8 cellular contexts compared by ENCODE assay signal in the genomic region with DNA sequence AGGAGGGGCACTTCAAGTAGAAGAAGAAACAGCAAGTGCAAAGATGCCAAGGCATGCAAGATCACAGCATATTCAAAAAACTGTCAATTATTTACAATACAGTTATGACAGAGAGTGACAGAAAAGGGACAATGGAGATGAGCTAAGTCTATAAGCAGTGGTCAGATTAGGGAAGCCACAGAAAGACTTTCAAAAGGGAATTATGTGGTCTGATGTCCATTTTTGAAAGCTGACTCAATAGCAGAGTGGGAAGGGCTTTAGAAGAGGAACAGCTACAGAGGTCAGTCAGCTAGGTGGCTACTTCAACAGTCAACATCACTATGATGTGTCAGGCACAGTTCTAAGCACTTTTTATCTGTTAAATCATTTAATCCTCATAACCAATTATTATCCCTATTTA. TPM values are rescaled to one million over a fixed set of nuclear protein-coding genes. Genes with fewer than 3 reads are reported as not detected.
DNase-seq lines count a peak whose midpoint lies in the region; ATAC-seq and TF ChIP-seq lines count a peak whose summit lies in the region.

No MANE protein-coding gene starts in this region.

- peaks cover 23 to 42% (median 31%) of the 10 kb centered on the region in 4 donors for H3K4me1 Mint-ChIP-seq in CD4-positive, CD25-positive, alpha-beta regulatory T cell

- DNase-seq in CD4-positive, CD25-positive, alpha-beta regulatory T cell, result no peak
- DNase-seq in cardiac fibroblast (ENCODE audit: low read depth in 2 of 2) (peak; percentile 17 to 72), T1000 (lab: John Stamatoyannopoulos, UW) (no peak), NCI-H69 (lab: John Stamatoyannopoulos, UW) (no peak), Peyer's patch (no peak), NCI-H2081 treated with DMSO at 0.1 percent for 48 hours (lab: John Stamatoyannopoulos, UW) (no peak)

- peak overlapping the region; percentile 53 to 97 (median 85) for H3K27ac Mint-ChIP-seq in CD4-positive, CD25-positive, alpha-beta regulatory T cell

- H3K9me3 ChIP-seq in CD4-positive, CD25-positive, alpha-beta regulatory T cell (ENCODE audit: control insufficient read depth in 2 of 2, low read length in 2 of 2), result no peaks in the 10 kb centered on the region
- no peaks in the 10 kb centered on the region for H3K9me3 ChIP-seq in Peyer's patch

- TF ChIP-seq POLR2A in Peyer's patch (IDR thresholded peaks at IDR 0.05), result no peak

- no peak overlapping the region for H3K27ac ChIP-seq in CD4-positive, CD25-positive, alpha-beta regulatory T cell (ENCODE audit: insufficient read depth, low read length, poor library complexity, severe bottlenecking)
- no peak overlapping the region for H3K27ac ChIP-seq in Peyer's patch

- no peak for TF ChIP-seq CTCF in cardiac fibroblast (IDR thresholded peaks at IDR 0.05; ENCODE audit: low read depth, low read length)
- TF ChIP-seq CTCF in Peyer's patch (IDR thresholded peaks at IDR 0.05), result no peak

- H3K27me3 Mint-ChIP-seq in CD4-positive, CD25-positive, alpha-beta regulatory T cell, result no peaks in the 10 kb centered on the region

- no peaks in the 10 kb centered on the region for H3K27me3 ChIP-seq in CD4-positive, CD25-positive, alpha-beta regulatory T cell (ENCODE audit: control insufficient read depth, insufficient read depth, low read length)
- H3K27me3 ChIP-seq in Peyer's patch, result no peaks in the 10 kb centered on the region

- no peak overlapping the region for H3K4me3 ChIP-seq in CD4-positive, CD25-positive, alpha-beta regulatory T cell (ENCODE audit: low read depth, low read length)
- H3K4me3 ChIP-seq in cardiac fibroblast (replicated peaks in 1 of 2; ENCODE audit: low read depth in 2 of 2, low read length in 2 of 2) (no peak overlapping the region), Peyer's patch (no peak overlapping the region)

- H3K36me3 ChIP-seq in CD4-positive, CD25-positive, alpha-beta regulatory T cell (ENCODE audit: control insufficient read depth, insufficient read depth, low read length), result no peaks in the 10 kb centered on the region
- peaks cover 0 to 13% (median 0%) of the 10 kb centered on the region in 3 donors for H3K36me3 ChIP-seq in Peyer's patch

- H3K9me3 Mint-ChIP-seq in CD4-positive, CD25-positive, alpha-beta regulatory T cell, result no peaks in the 10 kb centered on the region

- H3K36me3 Mint-ChIP-seq in CD4-positive, CD25-positive, alpha-beta regulatory T cell, result peaks cover 11% of the 10 kb centered on the region

- ATAC-seq in CD4-positive, CD25-positive, alpha-beta regulatory T cell (ENCODE audit: low read depth in 2 of 2), result no peak
- ATAC-seq in GM19395 (IDR thresholded peaks at IDR 0.05; ENCODE audit: unreplicated experiment) (peak; percentile 82), HG03439 (IDR thresholded peaks at IDR 0.05; ENCODE audit: unreplicated experiment) (peak; percentile 67)

- H3K4me1 ChIP-seq in CD4-positive, CD25-positive, alpha-beta regulatory T cell (ENCODE audit: control insufficient read depth, insufficient read depth, low read length, poor library complexity, severe bottlenecking), result peaks cover 16% of the 10 kb centered on the region
- no peaks in the 10 kb centered on the region for H3K4me1 ChIP-seq in Peyer's patch

- H3K4me3 Mint-ChIP-seq in CD4-positive, CD25-positive, alpha-beta regulatory T cell, result peak overlapping the region in 1 of 4 donors; percentile 27

RNA-seq across cellular contexts. Expression of gene SPOCK2, which starts 45.2 kb away (rescaled TPM):
- 683 TPM for total RNA-seq in CD4-positive, CD25-positive, alpha-beta regulatory T cell
- polyA plus RNA-seq in CD4-positive, CD25-positive, alpha-beta regulatory T cell, result 100 to 1,000 TPM; 221 to 321 (median 270) TPM
- total RNA-seq in Peyer's patch, result 10 to 100 TPM in 3 of 4 donors, 1 to 10 TPM in 1; 8.3 to 54.5 (median 11.4) TPM

Comparison
In these comparisons a context has a peak if more than half of its experiments do, and no peak if none do; other contexts are left out.
1. ATAC-seq: peak in GM19395 (single experiment) and HG03439 (single experiment); none in CD4-positive, CD25-positive, alpha-beta regulatory T cell (0 of 2).
2. DNase-seq: peak in cardiac fibroblast (2 of 2); none in CD4-positive, CD25-positive, alpha-beta regulatory T cell (0 of 3), T1000 (single experiment), NCI-H69 (single experiment), Peyer's patch (0 of 3) and NCI-H2081 treated with DMSO at 0.1 percent for 48 hours (single experiment).
3. RNA of gene SPOCK2, which starts 45.2 kb away (total RNA-seq): 683 TPM in CD4-positive, CD25-positive, alpha-beta regulatory T cell (single experiment); 8.3 to 54.5 TPM in Peyer's patch; every median in the first group is over 10 times any median in the second.